Comparison of ENCODE assay signal across 8 cellular contexts in the genomic region with DNA sequence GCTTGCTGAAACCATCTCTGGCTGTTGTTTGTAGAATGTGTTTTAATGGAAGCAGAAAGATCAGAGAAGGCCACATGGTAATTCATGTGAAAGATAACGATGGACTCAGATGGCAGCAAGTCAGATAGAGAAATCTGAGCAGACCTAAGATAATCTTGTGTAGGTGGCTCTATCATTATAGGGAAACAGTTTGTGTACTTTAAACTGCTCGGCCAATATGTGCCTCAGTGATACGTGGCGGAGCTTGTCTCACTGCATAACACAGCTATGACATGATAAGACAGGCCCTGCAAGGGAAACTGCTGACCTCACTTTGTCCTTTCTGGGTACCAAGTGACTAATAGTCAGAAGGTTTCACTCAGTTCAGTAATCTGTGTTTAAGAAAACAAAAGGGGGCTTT. TPM values are rescaled to one million over a fixed set of nuclear protein-coding genes. Genes with fewer than 3 reads are reported as not detected.
DNase-seq lines count a peak whose midpoint lies in the region; ATAC-seq and TF ChIP-seq lines count a peak whose summit lies in the region.

No MANE protein-coding gene starts in this region.

- intact Hi-C loops in sigmoid colon (cut with DNase I) = no loop called here

- no peak for ATAC-seq in DND-41 (ENCODE audit: insufficient read depth, low read depth)

- in situ Hi-C loops in GM23248 (cut with MboI) = no loop called here

- no peak for TF ChIP-seq EP300 in sigmoid colon (IDR thresholded peaks at IDR 0.05)

- H3K9me3 ChIP-seq in DND-41 (ENCODE audit: insufficient read depth, low read length, severe bottlenecking) (no peaks in the 10 kb centered on the region), GM23248 (ENCODE audit: low read depth) (no peaks in the 10 kb centered on the region), OCI-LY3 (ENCODE audit: insufficient read depth, low read length) (no peaks in the 10 kb centered on the region), hepatocyte (ENCODE audit: low read depth) (no peaks in the 10 kb centered on the region), sigmoid colon (no peaks in the 10 kb centered on the region)

- H3K36me3 ChIP-seq in DND-41 (ENCODE audit: insufficient read depth, low read length) = peaks cover 93% of the 10 kb centered on the region
- 0 out of 2 replicates have a peak, but pooled peaks cover 27% of the 10 kb centered on the region for H3K36me3 ChIP-seq in GM23248 (ENCODE audit: low read depth)
- H3K36me3 ChIP-seq in OCI-LY3 (replicated peaks; ENCODE audit: low read depth, low read length) = no peaks in the 10 kb centered on the region
- no peaks in the 10 kb centered on the region for H3K36me3 ChIP-seq in hepatocyte (replicated peaks; ENCODE audit: insufficient read depth, low read depth)
- no peaks in the 10 kb centered on the region for H3K36me3 ChIP-seq in sigmoid colon

- H3K79me2 ChIP-seq in DND-41 (ENCODE audit: insufficient read depth, low read length) (peaks cover 57% of the 10 kb centered on the region), GM23248 (ENCODE audit: insufficient read depth) (no peaks in the 10 kb centered on the region; the same call in 1 of the 2 replicates), OCI-LY3 (ENCODE audit: low read length) (no peaks in the 10 kb centered on the region), hepatocyte (no peaks in the 10 kb centered on the region)

- H2AFZ ChIP-seq in DND-41 (ENCODE audit: low read depth, low read length) (no peak overlapping the region), GM23248 (no peak overlapping the region), OCI-LY3 (ENCODE audit: low read depth, low read length) (peak overlapping the region; percentile 74), hepatocyte (peak overlapping the region; percentile 15)

- H3K9ac ChIP-seq in DND-41 (ENCODE audit: low read depth, low read length) = no peak overlapping the region
- H3K9ac ChIP-seq in GM23248 = no peak overlapping the region
- peak overlapping the region; percentile 27; the same call in 1 of the 2 replicates for H3K9ac ChIP-seq in OCI-LY3 (ENCODE audit: low read length)

- no peaks in the 10 kb centered on the region for H4K20me1 ChIP-seq in DND-41 (ENCODE audit: insufficient read depth, low read length)
- no peaks in the 10 kb centered on the region for H4K20me1 ChIP-seq in GM23248 (ENCODE audit: insufficient read depth)
- H4K20me1 ChIP-seq in OCI-LY3 (ENCODE audit: insufficient read depth, low read length) = no peaks in the 10 kb centered on the region
- H4K20me1 ChIP-seq in hepatocyte (ENCODE audit: insufficient read depth, poor library complexity, severe bottlenecking) = no peaks in the 10 kb centered on the region

- H3K27ac ChIP-seq in DND-41 (ENCODE audit: low read length) (peak overlapping the region; percentile 44; the same call in 1 of the 2 replicates), GM23248 (no peak overlapping the region), OCI-LY3 (ENCODE audit: low read length) (peak overlapping the region; percentile 63), hepatocyte (peak overlapping the region; percentile 96), sigmoid colon (no peak overlapping the region)

- 86 to 90% methylated on average over 4 of the region's 4 CpGs for WGBS in GM23248 (ENCODE audit: low coverage in 1 of 2, low lambda C conversion rate in 2 of 2, missing lambda C conversion rate in 2 of 2), 2 experiments
- WGBS in hepatocyte (ENCODE audit: low lambda C conversion rate, missing lambda C conversion rate) = 25% methylated on average over 4 of the region's 4 CpGs
- 83 to 88% methylated on average over 4 of the region's 4 CpGs for WGBS in sigmoid colon, 2 donors

- DNase-seq in DND-41 (no peak), GM23248 (peak; percentile 47), hepatocyte (ENCODE audit: low spot score) (peak; percentile 74), sigmoid colon (no peak), germinal center (ENCODE audit: low spot score) (no peak), GM20000 (ENCODE audit: low spot score) (no peak)
- no peak for DNase-seq in activated T-cell treated with anti-CD3 and anti-CD28 coated beads, Interleukin-2, amount 50 U/mL, for 1 hour

- H3K9me2 ChIP-seq in GM23248 (ENCODE audit: insufficient read depth) (no peaks in the 10 kb centered on the region), hepatocyte (replicated peaks; ENCODE audit: insufficient read depth) (no peaks in the 10 kb centered on the region)

- H3K4me3 ChIP-seq in DND-41 (ENCODE audit: low read depth in 1 of 2, low read length in 2 of 2) (no peak overlapping the region), GM23248 (no peak overlapping the region), OCI-LY3 (ENCODE audit: low read length) (peak overlapping the region; percentile 34), hepatocyte (no peak overlapping the region), sigmoid colon (no peak overlapping the region)

- TF ChIP-seq CTCF in DND-41 (IDR thresholded peaks at IDR 0.05; ENCODE audit: borderline replicate concordance, extremely low read depth, low read length, poor library complexity, severe bottlenecking) = no peak
- TF ChIP-seq CTCF in OCI-LY3 (IDR thresholded peaks at IDR 0.05; ENCODE audit: low read depth, low read length) = no peak
- no peak for TF ChIP-seq CTCF in hepatocyte (IDR thresholded peaks at IDR 0.05; ENCODE audit: poor library complexity)
- TF ChIP-seq CTCF in sigmoid colon (IDR thresholded peaks at IDR 0.05) = no peak
- TF ChIP-seq CTCF in GM20000 (IDR thresholded peaks at IDR 0.05; ENCODE audit: extremely low read depth, missing control alignments) = no peak

- H3K4me1 ChIP-seq in DND-41 (ENCODE audit: insufficient read depth, low read length) (no peaks in the 10 kb centered on the region), GM23248 (ENCODE audit: insufficient read depth) (no peaks in the 10 kb centered on the region), OCI-LY3 (ENCODE audit: low read length) (peaks cover 31% of the 10 kb centered on the region), hepatocyte (ENCODE audit: insufficient read depth) (peaks cover 15% of the 10 kb centered on the region), sigmoid colon (no peaks in the 10 kb centered on the region)

- no peak for TF ChIP-seq POLR2A in sigmoid colon (IDR thresholded peaks at IDR 0.05)

- H3F3A ChIP-seq in GM23248 (ENCODE audit: insufficient read depth) = no peaks in the 10 kb centered on the region

- H3K4me2 ChIP-seq in DND-41 (ENCODE audit: insufficient read depth, low read length) = no peak overlapping the region
- H3K4me2 ChIP-seq in GM23248 (ENCODE audit: unreplicated experiment) = no peak overlapping the region
- H3K4me2 ChIP-seq in OCI-LY3 (ENCODE audit: low read length) = peak overlapping the region; percentile 63
- peak overlapping the region; percentile 3 for H3K4me2 ChIP-seq in hepatocyte

- H3K27me3 ChIP-seq in DND-41 (ENCODE audit: insufficient read depth, low read length, poor library complexity) = no peaks in the 10 kb centered on the region
- H3K27me3 ChIP-seq in GM23248 (replicated peaks; ENCODE audit: insufficient read depth) = no peaks in the 10 kb centered on the region
- no peaks in the 10 kb centered on the region for H3K27me3 ChIP-seq in OCI-LY3 (ENCODE audit: low read depth, low read length)
- no peaks in the 10 kb centered on the region for H3K27me3 ChIP-seq in hepatocyte
- no peaks in the 10 kb centered on the region for H3K27me3 ChIP-seq in sigmoid colon

RNA-seq across cellular contexts. Expression of a gene that starts 51.0 kb away (rescaled TPM):
- 204 and 302 TPM in 2 replicates for total RNA-seq in GM23248 (2014; rRNA removed; shearing (Covaris generic))
- polyA plus RNA-seq in GM23248 (2016; fragmentation: Nextera tagmentation; extraction: Ambion mirVana) (82.3 and 88.5 TPM in 2 replicates), hepatocyte (135 TPM in 2 replicates), sigmoid colon (1 to 10 TPM in 1 of 3 donors, under 1 TPM in 2; 0.46 to 4.9 (median 0.60) TPM)
- total RNA-seq in hepatocyte (223 and 250 TPM in 2 replicates), sigmoid colon (1 to 10 TPM in 3 of 4 donors, under 1 TPM in 1; 0.49 to 5.0 (median 2.8) TPM)

Comparison
In these comparisons a context has a peak if more than half of its experiments do, and no peak if none do; other contexts are left out.
1. DNase-seq: peak in GM23248 (single experiment) and hepatocyte (single experiment); none in DND-41 (single experiment), activated T-cell treated with anti-CD3 and anti-CD28 coated beads, Interleukin-2, amount 50 U/mL, for 1 hour (single experiment), sigmoid colon (single experiment), germinal center (single experiment) and GM20000 (single experiment).
2. H2AFZ ChIP-seq: peak in OCI-LY3 (single experiment) and hepatocyte (single experiment); none in DND-41 (single experiment) and GM23248 (single experiment).
3. H3K27ac ChIP-seq: peak in DND-41 (single experiment), OCI-LY3 (single experiment) and hepatocyte (single experiment); none in GM23248 (single experiment) and sigmoid colon (0 of 4).
4. H3K4me2 ChIP-seq: peak in OCI-LY3 (single experiment) and hepatocyte (single experiment); none in DND-41 (single experiment) and GM23248 (single experiment).
5. RNA of a gene that starts 51.0 kb away (total RNA-seq): 223 to 250 TPM in hepatocyte and 204 to 302 TPM in GM23248; 0.49 to 5.0 TPM in sigmoid colon; every median in the first group is over 10 times any median in the second.